In genomic region chr22:47281126-47282106, GRCh38 we compare ENCODE assay signal across 19 cellular contexts.
A peak's percentile ranks its signal among the peaks of the same experiment; 100 is the strongest.
DNase-seq lines count a peak whose midpoint lies in the region; ATAC-seq and TF ChIP-seq lines count a peak whose summit lies in the region.
"Had no signal": no experiment of that assay in that cellular context is flagged by ENCODE, and none has a peak within 500 bp of the region (broad histone marks: within the 10 kb centered on the region; RNA-seq: fewer than 3 reads in every experiment).

No MANE protein-coding gene starts in this region.

- peak; percentile 4 for DNase-seq in AG09309 (ENCODE audit: low read depth)
- peak; percentile 11 for DNase-seq in HK-2 (ENCODE audit: unreplicated experiment)
- DNase-seq in RPMI7951 (ENCODE audit: low read depth), result peak; percentile 24
- peak; percentile 70 for DNase-seq in kidney epithelial cell (ENCODE audit: low read depth)
- DNase-seq in brain microvascular endothelial cell, result no peak
- DNase-seq: activated CD4-positive, alpha-beta T cell treated with anti-CD3 and anti-CD28 coated beads, Interleukin-2, amount 50 U/mL, for 1 hour; activated CD8-positive, alpha-beta memory T cell treated with anti-CD3 and anti-CD28 coated beads, Interleukin-2, amount 50 U/mL, for 48 hours; activated gamma-delta T cell treated with Interleukin-2 at 50 U/mL for 16 hours; effector CD4-positive, alpha-beta T cell; NCI-H2171; RPMI8226; stimulated activated CD4-positive, alpha-beta T cell treated with anti-CD3 and anti-CD28 coated beads, Interleukin-1b, Interleukin-23, amount 100 ng/mL, for 48 hours; stimulated activated naive CD8-positive, alpha-beta T cell treated with anti-CD3 and anti-CD28 coated beads, Interleukin-15, amount 100 ng/mL, for 72 hours; SW 1271 had no signal

- no peak overlapping the region for H3K4me3 ChIP-seq in AG09309 (ENCODE audit: control insufficient read depth, low read depth, low read length)
- no peak overlapping the region for H3K4me3 ChIP-seq in kidney epithelial cell (ENCODE audit: low read depth, low read length)
- H3K4me3 ChIP-seq in brain microvascular endothelial cell (ENCODE audit: low read depth, low read length), result no peak overlapping the region
- H3K4me3 ChIP-seq: pancreas, upper lobe of right lung had no signal

- H3K36me3 ChIP-seq in kidney epithelial cell (ENCODE audit: control insufficient read depth, insufficient read depth, low read length) (no peaks in the 10 kb centered on the region), brain microvascular endothelial cell (replicated peaks) (no peaks in the 10 kb centered on the region)
- H3K36me3 ChIP-seq: pancreas, upper lobe of right lung had no signal

- peaks cover 4% of the 10 kb centered on the region for H3K27me3 ChIP-seq in kidney epithelial cell (ENCODE audit: control insufficient read depth, insufficient read depth, low read length)
- H3K27me3 ChIP-seq in brain microvascular endothelial cell (replicated peaks), result no peaks in the 10 kb centered on the region
- H3K27me3 ChIP-seq: pancreas had no signal

- TF ChIP-seq CTCF in AG09309 (IDR thresholded peaks at IDR 0.05; ENCODE audit: control insufficient read depth, insufficient read depth, low read depth, low read length, missing control alignments) (no peak), kidney epithelial cell (IDR thresholded peaks at IDR 0.05; ENCODE audit: insufficient read depth, low read length, poor library complexity, severe bottlenecking) (no peak), brain microvascular endothelial cell (IDR thresholded peaks at IDR 0.05; ENCODE audit: low read depth, low read length, missing control alignments) (no peak)

- no peak overlapping the region for H3K27ac ChIP-seq in brain microvascular endothelial cell
- H3K27ac ChIP-seq: pancreas, upper lobe of right lung had no signal

- in situ Hi-C loops in brain microvascular endothelial cell (cut with HindIII; ENCODE audit: low pct_ligation_motif_present, low sequenced_read_pairs), result no loop called here

- ATAC-seq in esophagus mucosa (no peak), GM21526 (IDR thresholded peaks at IDR 0.05; ENCODE audit: low FRiP score, unreplicated experiment) (no peak), GM21825 (IDR thresholded peaks at IDR 0.05; ENCODE audit: unreplicated experiment) (no peak)
- ATAC-seq: stimulated activated naive CD8-positive, alpha-beta T cell treated with anti-CD3 and anti-CD28 coated beads, Interleukin-15, amount 100 ng/mL, for 72 hours; upper lobe of right lung had no signal
